18 cellular contexts compared by ENCODE assay signal in genomic region chr1:47576758-47577115, GRCh38.
"Had no signal": no experiment of that assay in that cellular context is flagged by ENCODE, and none has a peak within 500 bp of the region (broad histone marks: within the 10 kb centered on the region; RNA-seq: fewer than 3 reads in every experiment).

No MANE protein-coding gene starts in this region.

- H3K27me3 ChIP-seq: transverse colon had no signal

- DNase-seq: cortex of kidney; effector memory CD4-positive, alpha-beta T cell; gastrocnemius medialis; immature natural killer cell; kidney; left colon; left ventricle myocardium superior; posterior cingulate gyrus; stimulated activated naive CD4-positive, alpha-beta T cell; stomach; substantia nigra; transverse colon had no signal

- H3K36me3 ChIP-seq: gastrocnemius medialis, stomach, thoracic aorta, transverse colon had no signal

- ATAC-seq: esophagus mucosa; gastrocnemius medialis; left colon; left ventricle myocardium superior; natural killer cell treated with Interleukin-12 subunit alpha and Interleukin-12 subunit beta and Interleukin-15 and Interleukin-18, amount 100 ng/mL, for 72 hours; sciatic nerve had no signal

- H3K9me3 ChIP-seq: gastrocnemius medialis, stomach, thoracic aorta, transverse colon had no signal

- H3K27ac ChIP-seq: gastrocnemius medialis, stomach, thoracic aorta, transverse colon had no signal

- H3K4me1 ChIP-seq: gastrocnemius medialis had no signal

- H3K4me3 ChIP-seq: gastrocnemius medialis, lung, stomach, thoracic aorta, transverse colon had no signal

- FAIRE-seq: endometrium, kidney had no signal
